Comparison of ENCODE assay signal across 8 cellular contexts in the genomic region with DNA sequence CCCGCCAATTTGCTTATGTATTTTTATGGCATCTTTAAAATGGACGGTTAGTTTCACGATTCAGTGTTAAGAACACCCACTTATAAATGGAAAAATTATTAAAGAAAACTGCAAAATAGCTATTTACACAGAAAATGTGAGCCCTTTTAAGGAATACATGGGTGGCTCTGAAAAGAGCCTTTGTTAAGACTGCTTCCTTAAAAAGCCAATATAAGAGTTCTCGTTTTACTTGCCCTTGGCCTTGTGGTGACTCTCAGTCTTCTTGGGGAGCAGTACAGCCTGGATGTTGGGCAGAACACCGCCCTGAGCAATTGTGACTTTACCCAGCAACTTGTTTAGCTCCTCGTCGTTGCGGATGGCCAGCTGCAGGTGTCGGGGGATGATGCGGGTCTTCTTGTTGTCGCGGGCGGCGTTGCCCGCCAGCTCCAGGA.
DNase-seq lines count a peak whose midpoint lies in the region; ATAC-seq and TF ChIP-seq lines count a peak whose summit lies in the region.

No MANE protein-coding gene starts in this region.

- H3K9ac ChIP-seq in SK-N-MC (ENCODE audit: insufficient read length): peak overlapping the region; percentile 97

- no peaks in the 10 kb centered on the region for H3K27me3 ChIP-seq in neuron (ENCODE audit: insufficient read depth, low read length)

- H3K27ac ChIP-seq in SK-N-MC: peak overlapping the region; percentile 97

- H3K4me3 ChIP-seq in SK-N-MC (peak overlapping the region; percentile 100), epithelial cell of proximal tubule (ENCODE audit: low read depth, low read length) (peak overlapping the region; percentile 84), neuron (ENCODE audit: low read length) (peak overlapping the region; percentile 98)

- no peaks in the 10 kb centered on the region; the same call in 1 of the 2 replicates for H3K36me3 ChIP-seq in SK-N-MC (ENCODE audit: insufficient read depth, low read length)
- no peaks in the 10 kb centered on the region for H3K36me3 ChIP-seq in neuron (ENCODE audit: insufficient read depth, low read length)

- peak; percentile 12 for ATAC-seq in GM18909 (IDR thresholded peaks at IDR 0.05; ENCODE audit: poor library complexity, unreplicated experiment)
- peak; percentile 0 for ATAC-seq in HG02884 (IDR thresholded peaks at IDR 0.05; ENCODE audit: unreplicated experiment)

- H2AFZ ChIP-seq in neuron (ENCODE audit: low read depth, low read length): no peak overlapping the region

- peaks cover 33% of the 10 kb centered on the region for H3K4me1 ChIP-seq in neuron (ENCODE audit: insufficient read depth, low read length)

- H3K9me3 ChIP-seq in SK-N-MC (ENCODE audit: low read depth, low read length): no peaks in the 10 kb centered on the region
- no peaks in the 10 kb centered on the region for H3K9me3 ChIP-seq in neuron (ENCODE audit: low read length)

- DNase-seq in SK-N-MC (ENCODE audit: low read depth, low spot score) (no peak), epithelial cell of proximal tubule (ENCODE audit: low read depth) (no peak), OCI-M1 (lab: John Stamatoyannopoulos, UW) (no peak), GM19238 (ENCODE audit: insufficient read length, low spot score) (no peak)
- no peak for DNase-seq in stimulated activated CD4-positive, alpha-beta T cell treated with anti-CD3 and anti-CD28 coated beads, Interleukin-1b, Interleukin-23, amount 100 ng/mL, for 48 hours

- no peak for TF ChIP-seq CTCF in epithelial cell of proximal tubule (conservative IDR thresholded peaks at IDR 0.05; ENCODE audit: low read depth, low read length)
